In genomic region chr6:28807682-28808280, GRCh38 we compare ENCODE assay signal across 8 cellular contexts.
DNase-seq lines count a peak whose midpoint lies in the region; ATAC-seq, FAIRE-seq and TF ChIP-seq lines count a peak whose summit lies in the region.

No MANE protein-coding gene starts in this region.

- H3K27me3 ChIP-seq in neuron (ENCODE audit: insufficient read depth, low read length) = peaks cover 53% of the 10 kb centered on the region
- peaks cover 4 to 66% (median 41%) of the 10 kb centered on the region in 4 donors for H3K27me3 ChIP-seq in pancreas

- H3K36me3 ChIP-seq in neuron (ENCODE audit: insufficient read depth, low read length) (no peaks in the 10 kb centered on the region), pancreas (no peaks in the 10 kb centered on the region)

- H3K9me3 ChIP-seq in neuron (ENCODE audit: low read length) (no peaks in the 10 kb centered on the region), pancreas (no peaks in the 10 kb centered on the region)

- no peak overlapping the region for H3K27ac ChIP-seq in pancreas

- peak overlapping the region; percentile 0 for H3K4me3 ChIP-seq in astrocyte of the cerebellum (ENCODE audit: low read depth, low read length)
- peak overlapping the region; percentile 48 for H3K4me3 ChIP-seq in neuron (ENCODE audit: low read length)
- no peak overlapping the region for H3K4me3 ChIP-seq in pancreas

- WGBS in pancreas, 2 donors = 5 to 7% methylated on average over 12 of the region's 12 CpGs

- ATAC-seq in HG02840 (IDR thresholded peaks at IDR 0.05; ENCODE audit: low FRiP score, unreplicated experiment) = no peak
- ATAC-seq in pancreas = no peak

- H2AFZ ChIP-seq in neuron (ENCODE audit: low read depth, low read length) = no peak overlapping the region

- H3K4me1 ChIP-seq in neuron (ENCODE audit: insufficient read depth, low read length) (no peaks in the 10 kb centered on the region), pancreas (no peaks in the 10 kb centered on the region)

- in situ Hi-C loops in astrocyte of the cerebellum (cut with HindIII; ENCODE audit: low sequenced_read_pairs) = no loop called here

- TF ChIP-seq CTCF in astrocyte of the cerebellum (IDR thresholded peaks at IDR 0.05; ENCODE audit: low read depth, low read length, missing control alignments) (no peak), pancreas (IDR thresholded peaks at IDR 0.05) (no peak)

- intact Hi-C loops in pancreas (cut with DNase I) = no loop called here

- no peak for FAIRE-seq in pancreas (lab: Jason Lieb, UNC)

- DNase-seq in activated CD4-positive, alpha-beta T cell treated with anti-CD3 and anti-CD28 coated beads for 24 hours (ENCODE audit: low read depth in 2 of 2) = peak; percentile 15 to 29
- no peak for DNase-seq in activated CD4-positive, alpha-beta T cell treated with anti-CD3 and anti-CD28 coated beads, Interleukin-2, amount 50 U/mL, for 1 hour
- peak; percentile 76 for DNase-seq in NCI-H460 (ENCODE audit: extremely low read depth, low read depth)
- no peak for DNase-seq in astrocyte of the cerebellum (ENCODE audit: low read depth)
- no peak for DNase-seq in cerebellum (ENCODE audit: low spot score)
- DNase-seq in pancreas = no peak

Comparison
In these comparisons a context has a peak if more than half of its experiments do, and no peak if none do; other contexts are left out.
1. DNase-seq: peak in activated CD4-positive, alpha-beta T cell treated with anti-CD3 and anti-CD28 coated beads for 24 hours (2 of 2) and NCI-H460 (single experiment); none in activated CD4-positive, alpha-beta T cell treated with anti-CD3 and anti-CD28 coated beads, Interleukin-2, amount 50 U/mL, for 1 hour (single experiment), astrocyte of the cerebellum (single experiment), cerebellum (single experiment) and pancreas (0 of 6).
2. H3K4me3 ChIP-seq: peak in astrocyte of the cerebellum (single experiment) and neuron (single experiment); none in pancreas (0 of 4).